12 cellular contexts compared by ENCODE assay signal in genomic region chr1:119347858-119348257, GRCh38. TPM values are rescaled to one million over a fixed set of nuclear protein-coding genes. Genes with fewer than 3 reads are reported as not detected.
DNase-seq lines count a peak whose midpoint lies in the region; ATAC-seq and TF ChIP-seq lines count a peak whose summit lies in the region.
"Had no signal": no experiment of that assay in that cellular context is flagged by ENCODE, and none has a peak within 500 bp of the region (broad histone marks: within the 10 kb centered on the region; RNA-seq: fewer than 3 reads in every experiment).

No MANE protein-coding gene starts in this region.

- H3K36me3 Mint-ChIP-seq in neural progenitor cell = no peaks in the 10 kb centered on the region

- H3K27ac Mint-ChIP-seq in neural progenitor cell = no peak overlapping the region

- H3K27ac ChIP-seq in neural progenitor cell = no peak overlapping the region
- H3K27ac ChIP-seq: A549 had no signal

- no peaks in the 10 kb centered on the region for H3K4me1 Mint-ChIP-seq in neural progenitor cell

- H3K79me2 ChIP-seq in neural progenitor cell (ENCODE audit: low read depth) = no peaks in the 10 kb centered on the region

- no peaks in the 10 kb centered on the region for H3F3A ChIP-seq in neural progenitor cell (ENCODE audit: low read depth)

- H3K4me3 Mint-ChIP-seq in neural progenitor cell = no peak overlapping the region

- no peaks in the 10 kb centered on the region for H3K4me1 ChIP-seq in neural progenitor cell
- H3K4me1 ChIP-seq: A549 had no signal

- H4K20me1 ChIP-seq in neural progenitor cell (ENCODE audit: low read depth) = no peaks in the 10 kb centered on the region

- peak overlapping the region; percentile 60 for H2AFZ ChIP-seq in neural progenitor cell (replicated peaks)

- no peak for DNase-seq in activated CD4-positive, CD25-positive, alpha-beta regulatory T cell treated with anti-CD3 and anti-CD28 coated beads, Interleukin-2, amount 50 U/mL, for 72 hours
- DNase-seq in HCEC 1CT (peak; percentile 50), LHCN-M2 (ENCODE audit: low read depth) (peak; percentile 36), neural progenitor cell (ENCODE audit: low spot score) (no peak), activated gamma-delta T cell treated with Interleukin-2 at 50 U/mL for 16 hours (no peak), NCI-H2196 (lab: John Stamatoyannopoulos, UW; ENCODE audit: unreplicated experiment) (no peak)
- DNase-seq: NCI-H69 had no signal

- peaks cover 18% of the 10 kb centered on the region for H3K9me3 ChIP-seq in neural progenitor cell (ENCODE audit: low read depth)
- H3K9me3 ChIP-seq: A549 had no signal

- TF ChIP-seq CTCF in neural progenitor cell (IDR thresholded peaks at IDR 0.05) = no peak

- peaks cover 2% of the 10 kb centered on the region for H3K9me3 Mint-ChIP-seq in neural progenitor cell

- H3K27me3 ChIP-seq in neural progenitor cell = no peaks in the 10 kb centered on the region

- peak; percentile 69 to 82 for ATAC-seq in activated CD4-positive, CD25-positive, alpha-beta regulatory T cell treated with anti-CD3 and anti-CD28 coated beads, Interleukin-2, amount 50 U/mL, for 24 hours
- no peak for ATAC-seq in GM19324 (IDR thresholded peaks at IDR 0.05; ENCODE audit: low FRiP score, unreplicated experiment)
- ATAC-seq: A549, HCT116 had no signal

- no peak overlapping the region for H3K4me2 ChIP-seq in neural progenitor cell
- H3K4me2 ChIP-seq: A549 had no signal

- no peaks in the 10 kb centered on the region for H3K27me3 Mint-ChIP-seq in neural progenitor cell (ENCODE audit: insufficient read depth, low read depth)

- no peaks in the 10 kb centered on the region for H3K36me3 ChIP-seq in neural progenitor cell

- H3K4me3 ChIP-seq in neural progenitor cell = no peak overlapping the region
- H3K4me3 ChIP-seq: A549 had no signal

- no peak overlapping the region for H3K9ac ChIP-seq in neural progenitor cell

RNA-seq across cellular contexts. Expression of gene HAO2, which starts 20.7 kb away (rescaled TPM):
- not detected in 2 replicates for total RNA-seq in LHCN-M2 (2014; rRNA removed)
- not detected for polyA plus RNA-seq in LHCN-M2 (2012)
- not detected in 2 replicates for total RNA-seq in neural progenitor cell (ENCODE audit: low replicate concordance)
- total RNA-seq: activated CD8-positive, alpha-beta memory T cell treated with anti-CD3 and anti-CD28 coated beads for 36 hours had no signal

Comparison
In these comparisons a context has a peak if more than half of its experiments do, and no peak if none do; other contexts are left out.
1. DNase-seq: peak in HCEC 1CT (single experiment) and LHCN-M2 (single experiment); none in activated CD4-positive, CD25-positive, alpha-beta regulatory T cell treated with anti-CD3 and anti-CD28 coated beads, Interleukin-2, amount 50 U/mL, for 72 hours (single experiment), neural progenitor cell (single experiment), activated gamma-delta T cell treated with Interleukin-2 at 50 U/mL for 16 hours (single experiment) and NCI-H2196 (single experiment).